7 cellular contexts compared by ENCODE assay signal in genomic region chr3:73415118-73415517, GRCh38.
"Had no signal": no experiment of that assay in that cellular context is flagged by ENCODE, and none has a peak within 500 bp of the region (broad histone marks: within the 10 kb centered on the region; RNA-seq: fewer than 3 reads in every experiment).

No MANE protein-coding gene starts in this region.

- H3K9me3 Mint-ChIP-seq: GM23338, IgD-negative memory B cell had no signal

- H3K4me3 Mint-ChIP-seq: GM23338, IgD-negative memory B cell had no signal

- H3K27me3 Mint-ChIP-seq: IgD-negative memory B cell had no signal

- H3K4me3 ChIP-seq: GM23338, HAP-1 had no signal

- H3K36me3 Mint-ChIP-seq: IgD-negative memory B cell had no signal

- H3K4me2 ChIP-seq: GM23338 had no signal

- H3K36me3 ChIP-seq: HAP-1 had no signal

- ATAC-seq: GM23338, HCT116, HepG2 had no signal

- H3K4me1 Mint-ChIP-seq: IgD-negative memory B cell had no signal

- H2AFZ ChIP-seq: GM23338 had no signal

- H3K9me3 ChIP-seq: HAP-1 had no signal

- H3K4me1 ChIP-seq: HAP-1 had no signal

- FAIRE-seq: HepG2 had no signal

- DNase-seq: H7, KG1 had no signal

- H3K27ac Mint-ChIP-seq: GM23338 had no signal
